ENCODE assay signal across 16 cellular contexts in the genomic region with DNA sequence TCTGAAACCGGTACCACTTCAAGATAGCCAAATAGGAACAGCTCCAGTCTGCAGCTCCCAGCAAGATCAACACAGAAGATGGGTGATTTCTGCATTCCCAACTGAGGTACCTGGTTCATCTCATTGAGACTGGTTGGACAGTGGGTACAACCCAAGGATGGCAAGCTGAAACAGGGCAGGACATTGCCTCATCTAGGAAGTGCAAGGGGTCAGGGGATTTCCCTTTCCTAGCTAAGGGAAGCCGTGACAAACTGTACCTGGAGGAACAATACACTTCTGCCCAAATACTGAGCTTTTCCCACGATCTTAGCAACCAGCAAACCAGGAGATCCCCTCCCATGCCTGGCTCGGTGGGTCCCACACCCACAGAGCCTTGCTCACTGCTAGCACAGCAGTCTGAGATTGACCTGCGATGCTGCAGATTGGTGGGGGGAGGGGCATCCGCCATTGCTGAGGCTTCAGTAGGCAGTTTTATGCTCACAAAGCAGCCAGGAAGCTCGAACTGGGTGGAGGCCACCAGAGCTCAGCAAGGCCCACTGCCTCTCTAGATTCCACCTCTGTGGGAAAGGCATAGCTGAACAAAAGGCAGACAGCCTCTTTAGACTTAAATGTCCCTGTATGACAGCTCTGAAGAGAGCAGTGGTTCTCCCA. TPM values are rescaled to one million over a fixed set of nuclear protein-coding genes. Genes with fewer than 3 reads are reported as not detected.
DNase-seq lines count a peak whose midpoint lies in the region; ATAC-seq and TF ChIP-seq lines count a peak whose summit lies in the region.
"Had no signal": no experiment of that assay in that cellular context is flagged by ENCODE, and none has a peak within 500 bp of the region (broad histone marks: within the 10 kb centered on the region; RNA-seq: fewer than 3 reads in every experiment).

No MANE protein-coding gene starts in this region.

- H3K23me2 ChIP-seq in H9 (ENCODE audit: insufficient read length, low read depth, low read length, poor library complexity, severe bottlenecking), result no peaks in the 10 kb centered on the region

- no peak overlapping the region for H3K18ac ChIP-seq in H9 (ENCODE audit: insufficient read length, low read depth, low read length)

- H3K4me1 ChIP-seq in H9 (ENCODE audit: insufficient read depth, low read length) (no peaks in the 10 kb centered on the region; the same call in 1 of the 2 replicates), endodermal cell (ENCODE audit: control insufficient read depth, insufficient read depth, low read length) (no peaks in the 10 kb centered on the region), neural progenitor cell (no peaks in the 10 kb centered on the region)

- H3K27ac ChIP-seq in H9 (ENCODE audit: insufficient read length, low read depth, low read length) (no peak overlapping the region), endodermal cell (ENCODE audit: low read depth, low read length) (no peak overlapping the region), neural progenitor cell (no peak overlapping the region), WERI-Rb-1 (no peak overlapping the region)
- H3K27ac ChIP-seq: C4-2B, HL-60 had no signal

- H4K20me1 ChIP-seq in H9 (ENCODE audit: control insufficient read depth, insufficient read depth, insufficient read length) (no peaks in the 10 kb centered on the region), neural progenitor cell (ENCODE audit: low read depth) (no peaks in the 10 kb centered on the region)

- H4K91ac ChIP-seq in H9 (ENCODE audit: insufficient read length, low read depth, low read length), result no peak overlapping the region

- H3K4me3 Mint-ChIP-seq in H9 (no peak overlapping the region), endodermal cell (no peak overlapping the region), neural progenitor cell (no peak overlapping the region)
- H3K4me3 Mint-ChIP-seq: CD4-positive, alpha-beta T cell had no signal

- H3K4me1 Mint-ChIP-seq in H9, result no peaks in the 10 kb centered on the region; a peak in 2 of 4 replicates
- no peaks in the 10 kb centered on the region for H3K4me1 Mint-ChIP-seq in endodermal cell
- H3K4me1 Mint-ChIP-seq in neural progenitor cell, result no peaks in the 10 kb centered on the region

- no peak overlapping the region for H3K14ac ChIP-seq in H9 (ENCODE audit: insufficient read depth, low read length)

- no peak overlapping the region for H2BK120ac ChIP-seq in H9 (ENCODE audit: low read depth, low read length, poor library complexity, severe bottlenecking)

- H4K8ac ChIP-seq in H9 (replicated peaks; ENCODE audit: insufficient read length, low read depth, low read length), result no peak overlapping the region

- H3K36me3 Mint-ChIP-seq in H9 (ENCODE audit: insufficient read depth in 1 of 3, low read depth in 3 of 3) (peaks cover 0 to 9% (median 0%) of the 10 kb centered on the region in 3 experiments; a peak in 4 of 7 replicates), endodermal cell (ENCODE audit: low read depth) (no peaks in the 10 kb centered on the region), neural progenitor cell (no peaks in the 10 kb centered on the region)

- TF ChIP-seq CTCF in GM12865 (IDR thresholded peaks at IDR 0.05; ENCODE audit: insufficient read depth, low read depth, low read length, missing control alignments) (no peak), H9 (conservative IDR thresholded peaks at IDR 0.05) (no peak), endodermal cell (conservative IDR thresholded peaks at IDR 0.05) (no peak), neural progenitor cell (IDR thresholded peaks at IDR 0.05) (no peak), WERI-Rb-1 (IDR thresholded peaks at IDR 0.05; ENCODE audit: low read depth, low read length) (no peak)

- H3T11ph ChIP-seq in H9 (ENCODE audit: low read length), result no peak overlapping the region

- H3K9ac ChIP-seq in H9 (ENCODE audit: extremely low read depth, insufficient read length, low read length) (no peak overlapping the region), endodermal cell (ENCODE audit: extremely low read depth, low read length, poor library complexity, severe bottlenecking) (no peak overlapping the region), neural progenitor cell (no peak overlapping the region)

- no peaks in the 10 kb centered on the region for H3K79me1 ChIP-seq in H9 (ENCODE audit: insufficient read depth, low read depth, low read length, poor library complexity, severe bottlenecking)

- no peak overlapping the region for H2BK12ac ChIP-seq in H9 (ENCODE audit: insufficient read length, low read depth, low read length)

- H2AK5ac ChIP-seq in H9 (ENCODE audit: insufficient read length, low read length), result no peak overlapping the region

- H3K27me3 Mint-ChIP-seq in H9 (ENCODE audit: low read depth) (peaks cover 4% of the 10 kb centered on the region), endodermal cell (ENCODE audit: insufficient read depth) (peaks cover 2% of the 10 kb centered on the region), neural progenitor cell (ENCODE audit: insufficient read depth, low read depth) (peaks cover 2% of the 10 kb centered on the region)

- H3K4ac ChIP-seq in H9 (ENCODE audit: low read depth, low read length), result no peak overlapping the region

- H3K23ac ChIP-seq in H9 (ENCODE audit: insufficient read length, low read depth, low read length), result no peak overlapping the region

- H2BK5ac ChIP-seq in H9 (ENCODE audit: insufficient read length, low read length), result no peak overlapping the region

- H3K9me3 Mint-ChIP-seq in H9, result peaks cover 8 to 18% of the 10 kb centered on the region in 2 experiments
- peaks cover 9% of the 10 kb centered on the region for H3K9me3 Mint-ChIP-seq in endodermal cell
- H3K9me3 Mint-ChIP-seq in neural progenitor cell, result peaks cover 22% of the 10 kb centered on the region

- H3K36me3 ChIP-seq in endodermal cell (ENCODE audit: control insufficient read depth, insufficient read depth, low read length) (no peaks in the 10 kb centered on the region), neural progenitor cell (no peaks in the 10 kb centered on the region), WERI-Rb-1 (no peaks in the 10 kb centered on the region)

- H3K4me3 ChIP-seq in GM12865 (ENCODE audit: low read depth, low read length) (no peak overlapping the region), endodermal cell (ENCODE audit: low read length) (no peak overlapping the region), neural progenitor cell (no peak overlapping the region), WERI-Rb-1 (ENCODE audit: low read depth, low read length) (no peak overlapping the region)
- H3K4me3 ChIP-seq: K562 had no signal

- H3K9me3 ChIP-seq in H9 (ENCODE audit: control insufficient read depth, low read depth, low read length) (no peaks in the 10 kb centered on the region), endodermal cell (ENCODE audit: control insufficient read depth, low read length) (no peaks in the 10 kb centered on the region), neural progenitor cell (ENCODE audit: low read depth) (no peaks in the 10 kb centered on the region), WERI-Rb-1 (ENCODE audit: severe bottlenecking) (no peaks in the 10 kb centered on the region)

- H3K4me2 ChIP-seq in H9 (ENCODE audit: insufficient read depth, insufficient read length, low read length) (no peak overlapping the region), neural progenitor cell (no peak overlapping the region)

- DNase-seq in GM12865 (ENCODE audit: low read depth) (peak; percentile 4), H9 (no peak), endodermal cell (peak; percentile 51), neural progenitor cell (ENCODE audit: low spot score) (no peak), WERI-Rb-1 (no peak)
- DNase-seq: AML-193; Calu3; CD4-positive, alpha-beta T cell; DMS79 treated with DMSO at 0.1 percent for 48 hours; HCEC 1CT; IMR-90 had no signal

- no CpG with 5 or more reads among the region's 7 CpGs for WGBS in H9 (ENCODE audit: extremely low coverage, insufficient read length, low lambda C conversion rate)
- 78 to 93% methylated on average over 4 to 7 of the region's 7 CpGs for WGBS in endodermal cell (ENCODE audit: insufficient coverage in 1 of 2, insufficient read length in 1 of 2), 2 experiments

- H3K27ac Mint-ChIP-seq in H9 (no peak overlapping the region), endodermal cell (no peak overlapping the region), neural progenitor cell (no peak overlapping the region)
- H3K27ac Mint-ChIP-seq: CD4-positive, alpha-beta T cell had no signal

- H3F3A ChIP-seq in neural progenitor cell (ENCODE audit: low read depth), result no peaks in the 10 kb centered on the region

- H2AFZ ChIP-seq in H9 (ENCODE audit: low read length) (peak overlapping the region; percentile 69), neural progenitor cell (replicated peaks) (peak overlapping the region; percentile 98)

- H3K79me2 ChIP-seq in H9 (ENCODE audit: insufficient read depth, low read length) (no peaks in the 10 kb centered on the region), neural progenitor cell (ENCODE audit: low read depth) (no peaks in the 10 kb centered on the region)

- H2BK15ac ChIP-seq in H9 (ENCODE audit: low read depth, low read length), result no peak overlapping the region

- no peaks in the 10 kb centered on the region for H3K27me3 ChIP-seq in H9 (ENCODE audit: insufficient read depth, low read length)
- no peaks in the 10 kb centered on the region for H3K27me3 ChIP-seq in endodermal cell (ENCODE audit: control insufficient read depth, insufficient read depth, low read length, poor library complexity, severe bottlenecking)
- no peaks in the 10 kb centered on the region for H3K27me3 ChIP-seq in neural progenitor cell
- H3K27me3 ChIP-seq in WERI-Rb-1 (ENCODE audit: insufficient read depth, low read depth, severe bottlenecking), result peaks cover 6% of the 10 kb centered on the region

- H3K56ac ChIP-seq in H9 (ENCODE audit: insufficient read length, low read depth, low read length), result no peak overlapping the region

- no peak overlapping the region for H2BK20ac ChIP-seq in H9 (ENCODE audit: low read depth, low read length, poor library complexity, severe bottlenecking)

- no peak overlapping the region for H4K5ac ChIP-seq in H9 (ENCODE audit: insufficient read length, low read depth, low read length)

- ATAC-seq in GM18520 (IDR thresholded peaks at IDR 0.05; ENCODE audit: unreplicated experiment) (no peak), HG03432 (IDR thresholded peaks at IDR 0.05; ENCODE audit: unreplicated experiment) (no peak)
- ATAC-seq: K562 had no signal

RNA-seq across cellular contexts. Expression of a gene that starts 59.9 kb away (rescaled TPM):
- total RNA-seq in H9 (2021) (165 and 169 TPM in 2 replicates), endodermal cell (100 to 1,000 TPM; 162 to 183 TPM), neural progenitor cell (ENCODE audit: low replicate concordance) (241 and 320 TPM in 2 replicates)
- polyA plus RNA-seq in endodermal cell (2013, experiment 1 of 2), result 199 TPM
- polyA plus RNA-seq in endodermal cell (2013, experiment 2 of 2), result 191 TPM

Comparison
In these comparisons a context has a peak if more than half of its experiments do, and no peak if none do; other contexts are left out.
1. DNase-seq: peak in GM12865 (single experiment) and endodermal cell (single experiment); none in H9 (single experiment), neural progenitor cell (single experiment) and WERI-Rb-1 (single experiment).